ENCODE assay signal across 13 cellular contexts in genomic region chr2:224954980-224955379, GRCh38.
A peak's percentile ranks its signal among the peaks of the same experiment; 100 is the strongest.
DNase-seq lines count a peak whose midpoint lies in the region; ATAC-seq and TF ChIP-seq lines count a peak whose summit lies in the region.
"Had no signal": no experiment of that assay in that cellular context is flagged by ENCODE, and none has a peak within 500 bp of the region (broad histone marks: within the 10 kb centered on the region; RNA-seq: fewer than 3 reads in every experiment).

No MANE protein-coding gene starts in this region.

- peaks cover 7 to 8% of the 10 kb centered on the region in 2 donors for H3K36me3 Mint-ChIP-seq in activated naive CD4-positive, alpha-beta T cell treated with anti-CD3 and anti-CD28 coated beads, Interleukin-2, amount 50 U/mL, for 72 hours
- H3K36me3 Mint-ChIP-seq in activated naive CD4-positive, alpha-beta T cell treated with anti-CD3 and anti-CD28 coated beads, Interleukin-2, amount 10 ng/mL, durations not matched to agents 7 days and 5 days: peaks cover 62% of the 10 kb centered on the region
- H3K36me3 Mint-ChIP-seq: brain had no signal

- H3K27ac Mint-ChIP-seq in activated naive CD4-positive, alpha-beta T cell treated with anti-CD3 and anti-CD28 coated beads, Interleukin-2, amount 50 U/mL, for 72 hours: peak overlapping the region; percentile 7 to 39
- no peak overlapping the region for H3K27ac Mint-ChIP-seq in activated naive CD4-positive, alpha-beta T cell treated with anti-CD3 and anti-CD28 coated beads, Interleukin-2, amount 10 ng/mL, durations not matched to agents 7 days and 5 days
- H3K27ac Mint-ChIP-seq: brain had no signal

- no peak for TF ChIP-seq CTCF in coronary artery (IDR thresholded peaks at IDR 0.05)

- DNase-seq in activated naive CD4-positive, alpha-beta T cell treated with anti-CD3 and anti-CD28 coated beads, Interleukin-2, amount 50 U/mL, for 72 hours (ENCODE audit: low spot score in 2 of 2): no peak
- no peak for DNase-seq in activated naive CD4-positive, alpha-beta T cell treated with anti-CD3 and anti-CD28 coated beads, Interleukin-2, amount 10 ng/mL, durations not matched to agents 7 days and 5 days
- peak; percentile 67 for DNase-seq in NCI-H2227 treated with DMSO at 0.1 percent for 48 hours (lab: John Stamatoyannopoulos, UW)
- no peak for DNase-seq in NCI-H128 (lab: John Stamatoyannopoulos, UW; ENCODE audit: unreplicated experiment)
- no peak for DNase-seq in HUDEP-2 (lab: John Stamatoyannopoulos, UW; ENCODE audit: unreplicated experiment in 76 of 76)
- no peak for DNase-seq in coronary artery (ENCODE audit: low spot score)
- DNase-seq: activated CD8-positive, alpha-beta memory T cell treated with anti-CD3 and anti-CD28 coated beads, Interleukin-2, amount 50 U/mL, for 4 hours; mesendoderm; PC-3; T-helper 2 cell had no signal

- H3K9me3 Mint-ChIP-seq in activated naive CD4-positive, alpha-beta T cell treated with anti-CD3 and anti-CD28 coated beads, Interleukin-2, amount 50 U/mL, for 72 hours: peaks cover 0 to 8% of the 10 kb centered on the region in 2 donors
- H3K9me3 Mint-ChIP-seq in activated naive CD4-positive, alpha-beta T cell treated with anti-CD3 and anti-CD28 coated beads, Interleukin-2, amount 10 ng/mL, durations not matched to agents 7 days and 5 days: no peaks in the 10 kb centered on the region

- H3K27ac ChIP-seq in coronary artery: no peak overlapping the region

- H3K4me3 Mint-ChIP-seq in activated naive CD4-positive, alpha-beta T cell treated with anti-CD3 and anti-CD28 coated beads, Interleukin-2, amount 10 ng/mL, durations not matched to agents 7 days and 5 days: no peak overlapping the region
- H3K4me3 Mint-ChIP-seq: brain had no signal

- H3K4me3 ChIP-seq in coronary artery: no peak overlapping the region

- peaks cover 82% of the 10 kb centered on the region for H3K4me1 Mint-ChIP-seq in activated naive CD4-positive, alpha-beta T cell treated with anti-CD3 and anti-CD28 coated beads, Interleukin-2, amount 10 ng/mL, durations not matched to agents 7 days and 5 days

- no peaks in the 10 kb centered on the region for H3K27me3 Mint-ChIP-seq in activated naive CD4-positive, alpha-beta T cell treated with anti-CD3 and anti-CD28 coated beads, Interleukin-2, amount 10 ng/mL, durations not matched to agents 7 days and 5 days
- H3K27me3 Mint-ChIP-seq: brain had no signal

- ATAC-seq in activated naive CD4-positive, alpha-beta T cell treated with anti-CD3 and anti-CD28 coated beads, Interleukin-2, amount 50 U/mL, for 72 hours: no peak
- ATAC-seq in HG02852 (IDR thresholded peaks at IDR 0.05; ENCODE audit: unreplicated experiment): peak; percentile 16
- no peak for ATAC-seq in GM21526 (IDR thresholded peaks at IDR 0.05; ENCODE audit: low FRiP score, unreplicated experiment)

- CTCF ChIA-PET in activated naive CD4-positive, alpha-beta T cell treated with anti-CD3 and anti-CD28 coated beads, Interleukin-2, amount 10 ng/mL, durations not matched to agents 7 days and 5 days (lab: Charles Lee): no interaction called here
